Comparison of ENCODE assay signal across 1 cellular context in genomic region chr19:7669641-7670040, GRCh38.
TF ChIP-seq lines count a peak whose summit lies in the region.

No MANE protein-coding gene starts in this region.

TF ChIP-seq in WTC11, 78 proteins besides CTCF, POLR2A, EP300 and RAD21 (continued from another document):
- TF ChIP-seq AR (CRISPR knock-in tag; IDR thresholded peaks at IDR 0.05) (no peak), ZSCAN18 (CRISPR knock-in tag; IDR thresholded peaks at IDR 0.05) (no peak), ATF6 (CRISPR knock-in tag; IDR thresholded peaks at IDR 0.05) (no peak), ARID4B (CRISPR knock-in tag; IDR thresholded peaks at IDR 0.05; ENCODE audit: borderline replicate concordance) (no peak), ZNF416 (CRISPR knock-in tag; IDR thresholded peaks at IDR 0.05) (no peak)
